Comparison of ENCODE assay signal across 8 cellular contexts in the genomic region with DNA sequence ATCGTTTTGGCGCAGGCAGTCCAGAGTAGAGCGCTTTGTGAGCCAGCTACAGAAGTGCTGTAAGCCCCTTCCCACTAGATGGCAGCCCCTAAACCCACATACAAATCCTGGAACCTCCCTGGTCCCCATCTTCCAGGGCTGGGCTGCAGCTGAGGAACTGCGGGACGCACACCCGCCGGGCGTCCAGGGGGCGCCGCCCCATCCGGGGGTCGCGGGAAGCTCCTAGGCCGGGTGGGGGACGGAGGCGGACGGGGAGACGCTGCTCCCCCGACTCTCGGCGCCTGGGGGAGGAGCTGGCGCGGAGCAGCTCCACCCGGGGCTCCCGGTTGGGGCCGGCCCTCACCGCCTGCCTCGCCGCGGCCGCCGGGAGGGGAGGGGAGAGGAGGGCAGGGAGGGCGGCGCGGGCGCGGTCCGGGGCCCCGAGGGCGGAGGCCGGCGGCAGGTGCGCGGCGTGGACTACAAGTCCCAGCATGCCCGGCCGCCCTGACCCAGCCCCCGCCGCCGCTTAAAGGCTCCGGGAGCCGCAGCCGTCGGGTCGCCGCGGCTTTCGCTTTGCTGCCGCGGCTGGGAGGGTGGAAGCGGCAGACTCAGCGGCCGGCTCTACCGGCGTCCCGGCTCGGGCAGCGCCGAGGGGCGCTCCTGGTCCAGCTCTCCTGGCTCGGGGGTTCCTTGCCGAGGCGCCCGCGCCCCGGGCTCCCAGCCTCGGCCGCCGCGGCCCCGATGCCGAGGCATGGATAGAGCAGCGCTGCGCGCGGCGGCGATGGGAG. TPM values are rescaled to one million over a fixed set of nuclear protein-coding genes. Genes with fewer than 3 reads are reported as not detected.
DNase-seq lines count a peak whose midpoint lies in the region; ATAC-seq and TF ChIP-seq lines count a peak whose summit lies in the region.

A gene (plus strand): TSS at position 535 of the 767 bp plus-strand sequence. CDS start 196 bp downstream, at position 731.

- H3K4me3 ChIP-seq in KMS-11 (IDR thresholded peaks at IDR 0.05; ENCODE audit: insufficient read depth, low read depth, low read length), result no peak within 1 kb of the TSS

- no peak for TF ChIP-seq CTCF in KMS-11 (conservative IDR thresholded peaks at IDR 0.05; ENCODE audit: low read depth, low read length)

- peak within 1 kb of the TSS; percentile 68 for H3K4me2 ChIP-seq in KMS-11

- in situ Hi-C loops in SK-MEL-5 (cut with HindIII; ENCODE audit: low pct_unique_long_range_greater_than_20kb, low sequenced_read_pairs), result no loop called here

- no peaks in the 10 kb centered on the region for H4K20me1 ChIP-seq in KMS-11 (ENCODE audit: insufficient read depth)

- H2AFZ ChIP-seq in KMS-11 (ENCODE audit: low read depth), result peak within 1 kb of the TSS; percentile 87

- no peaks in the 10 kb centered on the region for H3K36me3 ChIP-seq in KMS-11 (ENCODE audit: insufficient read depth)

- H3K27ac ChIP-seq in KMS-11, result no peak within 1 kb of the TSS

- H3K9ac ChIP-seq in KMS-11, result peak within 1 kb of the TSS; percentile 28; the same call in 1 of the 2 replicates

- ATAC-seq in GM21529 (IDR thresholded peaks at IDR 0.05; ENCODE audit: unreplicated experiment), result peak; percentile 80

- peak; percentile 97 for DNase-seq in DMS53 (lab: John Stamatoyannopoulos, UW)
- peak; percentile 72 for DNase-seq in SK-MEL-5 (ENCODE audit: low read depth, low spot score)
- DNase-seq in activated naive CD4-positive, alpha-beta T cell (lab: John Stamatoyannopoulos, UW), result peak; percentile 45 to 77 (median 52)
- DNase-seq in germinal center (ENCODE audit: low spot score), result peak; percentile 91
- peak in 54 of 56 donors; percentile 24 to 84 (median 70) for DNase-seq in nucleus accumbens (lab: John Stamatoyannopoulos, UW)
- peak; percentile 83 for DNase-seq in superior temporal gyrus (ENCODE audit: extremely low spot score)

- peaks cover 8% of the 10 kb centered on the region for H3K4me1 ChIP-seq in KMS-11 (ENCODE audit: low read depth, poor library complexity, severe bottlenecking)

- H3K27me3 ChIP-seq in KMS-11 (ENCODE audit: insufficient read depth, low read depth), result peaks cover 12% of the 10 kb centered on the region; the same call in 1 of the 2 replicates

- H3K79me2 ChIP-seq in KMS-11 (ENCODE audit: insufficient read depth, low read depth), result no peaks in the 10 kb centered on the region

RNA-seq across cellular contexts. Expression of the gene that starts here (rescaled TPM):
- 4.4 and 4.7 TPM in 2 replicates for total RNA-seq in SK-MEL-5 (2014; rRNA removed; shearing (Covaris generic))
- polyA plus RNA-seq in SK-MEL-5 (2015; cell fraction: cytosol; rRNA removed), result 10.2 and 24.2 TPM in 2 replicates
- 62.1 and 95.8 TPM in 2 replicates for polyA plus RNA-seq in SK-MEL-5 (2015; cell fraction: nucleus; rRNA removed)
